8 cellular contexts compared by ENCODE assay signal in genomic region chr1:151839457-151840409, GRCh38. TPM values are rescaled to one million over a fixed set of nuclear protein-coding genes. Genes with fewer than 3 reads are reported as not detected.
A peak's percentile ranks its signal among the peaks of the same experiment; 100 is the strongest.
DNase-seq lines count a peak whose midpoint lies in the region; ATAC-seq and TF ChIP-seq lines count a peak whose summit lies in the region.

TSS of gene C2CD4D (minus strand) at chr1:151839820. CDS start at chr1:151838989, 831 bp downstream.

- H3K9me3 Mint-ChIP-seq in activated CD8-positive, alpha-beta memory T cell treated with anti-CD3 and anti-CD28 coated beads, Interleukin-2, amount 10 ng/mL, durations not matched to agents 7 days and 5 days (ENCODE audit: low read depth), result no peaks in the 10 kb centered on the region
- no peaks in the 10 kb centered on the region for H3K9me3 Mint-ChIP-seq in effector memory CD8-positive, alpha-beta T cell

- peak; percentile 84 for DNase-seq in GM10248 (ENCODE audit: extremely low spot score)
- peak; percentile 76 to 79 for DNase-seq in NCI-H187 (lab: John Stamatoyannopoulos, UW)
- DNase-seq in activated CD8-positive, alpha-beta memory T cell treated with anti-CD3 and anti-CD28 coated beads, Interleukin-2, amount 10 ng/mL, durations not matched to agents 7 days and 5 days, result peak; percentile 80
- peak; percentile 65 to 73 (median 66) for DNase-seq in effector memory CD8-positive, alpha-beta T cell
- DNase-seq in mucosa of descending colon, result peak; percentile 87 to 88 (median 88)
- peak; percentile 18 to 34 for DNase-seq in stimulated activated CD8-positive, alpha-beta memory T cell treated with anti-CD3 and anti-CD28 coated beads, Interleukin-7, amount 100 ng/mL, for 1 hour (ENCODE audit: low read depth in 2 of 2)
- DNase-seq in NCI-H226, result no peak

- peaks cover 34% of the 10 kb centered on the region for H3K4me1 Mint-ChIP-seq in activated CD8-positive, alpha-beta memory T cell treated with anti-CD3 and anti-CD28 coated beads, Interleukin-2, amount 10 ng/mL, durations not matched to agents 7 days and 5 days
- H3K4me1 Mint-ChIP-seq in effector memory CD8-positive, alpha-beta T cell (ENCODE audit: low read depth in 2 of 2), result peaks cover 34 to 37% of the 10 kb centered on the region in 2 donors

- intact Hi-C loops in mucosa of descending colon (cut with DNase I, micrococcal nuclease), result no loop called here

- CTCF ChIA-PET in GM10248 (lab: Yijun Ruan, JAX), result interaction anchor here (1.1 to 1.4 kb wide), 2 partner anchors 19 to 105 kb away, joined by 3 to 6 read pairs; no protein-coding TSS in a partner anchor
- CTCF ChIA-PET in activated CD8-positive, alpha-beta memory T cell treated with anti-CD3 and anti-CD28 coated beads, Interleukin-2, amount 10 ng/mL, durations not matched to agents 7 days and 5 days (lab: Charles Lee), result interaction anchor here (0.6 to 1.8 kb wide), 10 partner anchors 9 to 307 kb away, joined by 3 to 8 read pairs (median 3); partner anchors contain the start of genes MRPL9 and TDRKH

- POLR2A ChIA-PET in GM10248 (lab: Yijun Ruan, JAX), result no interaction called here

- peak within 1 kb of the TSS; percentile 21 for H3K4me3 ChIP-seq in mucosa of descending colon

- peak within 1 kb of the TSS; percentile 79 for H3K4me3 Mint-ChIP-seq in activated CD8-positive, alpha-beta memory T cell treated with anti-CD3 and anti-CD28 coated beads, Interleukin-2, amount 10 ng/mL, durations not matched to agents 7 days and 5 days
- peak within 1 kb of the TSS; percentile 88 to 89 for H3K4me3 Mint-ChIP-seq in effector memory CD8-positive, alpha-beta T cell

- no peaks in the 10 kb centered on the region for H3K36me3 ChIP-seq in mucosa of descending colon (ENCODE audit: low read depth)

- peak within 1 kb of the TSS; percentile 71 for H3K27ac Mint-ChIP-seq in activated CD8-positive, alpha-beta memory T cell treated with anti-CD3 and anti-CD28 coated beads, Interleukin-2, amount 10 ng/mL, durations not matched to agents 7 days and 5 days
- peak within 1 kb of the TSS; percentile 80 to 93 for H3K27ac Mint-ChIP-seq in effector memory CD8-positive, alpha-beta T cell

- TF ChIP-seq CTCF in GM10248 (IDR thresholded peaks at IDR 0.05; ENCODE audit: control extremely low read depth, extremely low read depth, low read depth, missing control alignments) (no peak), mucosa of descending colon (IDR thresholded peaks at IDR 0.05) (no peak)

- H3K9me3 ChIP-seq in mucosa of descending colon, result no peaks in the 10 kb centered on the region

- peaks cover 2% of the 10 kb centered on the region for H3K27me3 Mint-ChIP-seq in activated CD8-positive, alpha-beta memory T cell treated with anti-CD3 and anti-CD28 coated beads, Interleukin-2, amount 10 ng/mL, durations not matched to agents 7 days and 5 days
- H3K27me3 Mint-ChIP-seq in effector memory CD8-positive, alpha-beta T cell, result no peaks in the 10 kb centered on the region

- H3K4me1 ChIP-seq in mucosa of descending colon (ENCODE audit: low read depth), result no peaks in the 10 kb centered on the region

- peaks cover 1% of the 10 kb centered on the region for H3K36me3 Mint-ChIP-seq in activated CD8-positive, alpha-beta memory T cell treated with anti-CD3 and anti-CD28 coated beads, Interleukin-2, amount 10 ng/mL, durations not matched to agents 7 days and 5 days
- peaks cover 33% of the 10 kb centered on the region for H3K36me3 Mint-ChIP-seq in effector memory CD8-positive, alpha-beta T cell (ENCODE audit: insufficient read depth)

- peak; percentile 76 for ATAC-seq in activated CD8-positive, alpha-beta memory T cell treated with anti-CD3 and anti-CD28 coated beads, Interleukin-2, amount 10 ng/mL, durations not matched to agents 7 days and 5 days
- ATAC-seq in effector memory CD8-positive, alpha-beta T cell (replicated peaks), result peak; percentile 67
- ATAC-seq in mucosa of descending colon (peak; percentile 84), HG02763 (IDR thresholded peaks at IDR 0.05; ENCODE audit: unreplicated experiment) (no peak)

RNA-seq across cellular contexts. Expression of gene C2CD4D, which starts in this region (rescaled TPM):
- total RNA-seq in activated CD8-positive, alpha-beta memory T cell treated with anti-CD3 and anti-CD28 coated beads, Interleukin-2, amount 10 ng/mL, durations not matched to agents 7 days and 5 days, result under 1 TPM; 0.33 to 0.96 TPM
- 1 to 10 TPM in 1 of 3 donors, under 1 TPM in 2; 0.51 to 1.0 (median 0.61) TPM for total RNA-seq in mucosa of descending colon

Comparison
In these comparisons a context has a peak if more than half of its experiments do, and no peak if none do; other contexts are left out.
1. Peak in DNase-seq and ATAC-seq in activated CD8-positive, alpha-beta memory T cell treated with anti-CD3 and anti-CD28 coated beads, Interleukin-2, amount 10 ng/mL, durations not matched to agents 7 days and 5 days; RNA of the gene not detected or under 1 TPM.